Comparison of ENCODE assay signal across 9 cellular contexts in genomic region chr16:85673529-85674417, GRCh38. TPM values are rescaled to one million over a fixed set of nuclear protein-coding genes. Genes with fewer than 3 reads are reported as not detected.
DNase-seq lines count a peak whose midpoint lies in the region; ATAC-seq and TF ChIP-seq lines count a peak whose summit lies in the region.
"Had no signal": no experiment of that assay in that cellular context is flagged by ENCODE, and none has a peak within 500 bp of the region (broad histone marks: within the 10 kb centered on the region; RNA-seq: fewer than 3 reads in every experiment).

No MANE protein-coding gene starts in this region.

- TF ChIP-seq CTCF in fibroblast of the aortic adventitia (IDR thresholded peaks at IDR 0.05; ENCODE audit: insufficient read depth, low read length) (no peak), parathyroid adenoma (IDR thresholded peaks at IDR 0.05) (no peak)

- H3K4me2 ChIP-seq in parathyroid adenoma (ENCODE audit: low read length) = no peak overlapping the region

- no peaks in the 10 kb centered on the region for H3K27me3 ChIP-seq in parathyroid adenoma (ENCODE audit: control insufficient read depth, insufficient read depth, low read length)

- no peaks in the 10 kb centered on the region for H3K79me2 ChIP-seq in parathyroid adenoma

- no peak overlapping the region for H3K9ac ChIP-seq in parathyroid adenoma

- no peak for ATAC-seq in activated naive CD4-positive, alpha-beta T cell treated with anti-CD3 and anti-CD28 coated beads, Interleukin-2, amount 50 U/mL, for 72 hours

- peaks cover 4 to 8% of the 10 kb centered on the region in 2 donors for H3K36me3 Mint-ChIP-seq in activated naive CD4-positive, alpha-beta T cell treated with anti-CD3 and anti-CD28 coated beads, Interleukin-2, amount 50 U/mL, for 72 hours

- no peak overlapping the region for H2AFZ ChIP-seq in parathyroid adenoma

- H3K36me3 ChIP-seq in parathyroid adenoma (ENCODE audit: control insufficient read depth, insufficient read depth, low read length) = no peaks in the 10 kb centered on the region

- H3K4me1 ChIP-seq in parathyroid adenoma = peaks cover 14% of the 10 kb centered on the region

- peak overlapping the region in 1 of 2 donors; percentile 81 for H3K27ac Mint-ChIP-seq in activated naive CD4-positive, alpha-beta T cell treated with anti-CD3 and anti-CD28 coated beads, Interleukin-2, amount 50 U/mL, for 72 hours

- H3K4me3 ChIP-seq in fibroblast of the aortic adventitia (ENCODE audit: low read depth, low read length) (no peak overlapping the region), parathyroid adenoma (ENCODE audit: low read depth, low read length) (no peak overlapping the region)

- peak overlapping the region; percentile 0 for H3K27ac ChIP-seq in parathyroid adenoma

- no peaks in the 10 kb centered on the region for H3K9me3 Mint-ChIP-seq in activated naive CD4-positive, alpha-beta T cell treated with anti-CD3 and anti-CD28 coated beads, Interleukin-2, amount 50 U/mL, for 72 hours
- H3K9me3 Mint-ChIP-seq: activated naive CD8-positive, alpha-beta T cell treated with anti-CD3 and anti-CD28 coated beads, Interleukin-2, amount 10 ng/mL, durations not matched to agents 7 days and 5 days had no signal

- no peaks in the 10 kb centered on the region for H3K9me3 ChIP-seq in parathyroid adenoma (ENCODE audit: control insufficient read depth, low read length)

- DNase-seq in DMS79 (lab: John Stamatoyannopoulos, UW) = peak; percentile 14
- DNase-seq in NCI-H524 treated with DMSO at 0.1 percent for 48 hours (lab: John Stamatoyannopoulos, UW) = peak; percentile 81
- DNase-seq in fibroblast of the aortic adventitia (ENCODE audit: low read depth) = peak; percentile 53
- no peak for DNase-seq in T-helper 9 cell
- DNase-seq in D341Med (ENCODE audit: low spot score) = no peak
- DNase-seq in DMS114 treated with DMSO at 0.1 percent for 48 hours (lab: John Stamatoyannopoulos, UW; ENCODE audit: unreplicated experiment) = no peak
- DNase-seq in activated naive CD4-positive, alpha-beta T cell treated with anti-CD3 and anti-CD28 coated beads, Interleukin-2, amount 50 U/mL, for 72 hours (ENCODE audit: low spot score in 2 of 2) = no peak
- DNase-seq: activated naive CD8-positive, alpha-beta T cell treated with anti-CD3 and anti-CD28 coated beads, Interleukin-2, amount 10 ng/mL, durations not matched to agents 7 days and 5 days had no signal

RNA-seq across cellular contexts. Expression of gene GINS2, which starts 15.0 kb away (rescaled TPM):
- 0.08 and 19.1 TPM in 2 replicates for total RNA-seq in fibroblast of the aortic adventitia (ENCODE audit: low replicate concordance)
- 10 to 100 TPM; 42.3 to 73.6 TPM for total RNA-seq in activated naive CD4-positive, alpha-beta T cell treated with anti-CD3 and anti-CD28 coated beads, Interleukin-2, amount 50 U/mL, for 72 hours

Comparison
In these comparisons a context has a peak if more than half of its experiments do, and no peak if none do; other contexts are left out.
1. DNase-seq: peak in DMS79 (single experiment), NCI-H524 treated with DMSO at 0.1 percent for 48 hours (single experiment) and fibroblast of the aortic adventitia (single experiment); none in T-helper 9 cell (single experiment), D341Med (single experiment), DMS114 treated with DMSO at 0.1 percent for 48 hours (single experiment) and activated naive CD4-positive, alpha-beta T cell treated with anti-CD3 and anti-CD28 coated beads, Interleukin-2, amount 50 U/mL, for 72 hours (0 of 2).